In the genomic region with DNA sequence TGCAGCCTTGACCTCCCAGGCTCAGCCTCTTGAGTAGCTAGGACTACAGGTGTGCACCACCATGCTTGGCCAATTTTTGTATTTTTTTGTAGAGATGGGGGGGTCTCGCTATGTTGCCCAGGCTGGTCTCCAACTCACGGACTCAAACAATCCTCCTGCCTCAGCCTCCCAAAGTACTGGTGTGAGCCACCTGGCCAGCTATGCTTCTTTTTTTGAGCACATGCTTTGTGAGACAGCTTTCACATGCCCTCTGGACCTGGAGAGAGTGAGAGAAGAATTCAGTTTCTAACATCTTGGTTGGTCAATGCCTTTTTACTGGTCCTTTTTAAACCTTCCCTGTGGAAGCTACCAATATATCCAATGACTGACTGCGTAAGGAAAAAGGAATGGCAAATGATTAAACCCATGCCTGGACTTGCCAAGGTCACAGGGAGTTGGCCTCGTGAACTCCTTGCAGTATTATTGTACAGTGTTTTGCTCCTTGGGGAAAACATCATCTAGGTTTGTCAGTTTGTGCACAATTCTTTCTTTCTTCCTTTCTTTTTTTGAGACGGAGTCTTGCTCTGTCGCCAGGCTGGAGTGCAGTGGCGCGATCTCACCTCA, we compare ENCODE assay signal across 21 cellular contexts. TPM values are rescaled to one million over a fixed set of nuclear protein-coding genes. Genes with fewer than 3 reads are reported as not detected.
A peak's percentile ranks its signal among the peaks of the same experiment; 100 is the strongest.
DNase-seq lines count a peak whose midpoint lies in the region; ATAC-seq, FAIRE-seq and TF ChIP-seq lines count a peak whose summit lies in the region.
"Had no signal": no experiment of that assay in that cellular context is flagged by ENCODE, and none has a peak within 500 bp of the region (broad histone marks: within the 10 kb centered on the region; RNA-seq: fewer than 3 reads in every experiment).

No MANE protein-coding gene starts in this region.

- no peaks in the 10 kb centered on the region for H3K4me1 ChIP-seq in kidney (ENCODE audit: control insufficient read depth in 1 of 2, insufficient read depth in 1 of 2, low read depth in 1 of 2, low read length in 2 of 2)

- H3K4me3 ChIP-seq in bronchial epithelial cell (ENCODE audit: low read depth, low read length) (no peak overlapping the region), kidney (ENCODE audit: low read length in 2 of 2) (no peak overlapping the region)
- H3K4me3 ChIP-seq: GM23248 had no signal

- no peaks in the 10 kb centered on the region for H3K27me3 ChIP-seq in bronchial epithelial cell (ENCODE audit: control insufficient read depth, insufficient read depth, low read length)

- H3K9ac ChIP-seq in kidney (ENCODE audit: low read length in 2 of 2): no peak overlapping the region
- H3K9ac ChIP-seq: GM23248 had no signal

- ATAC-seq in HG03196 (IDR thresholded peaks at IDR 0.05; ENCODE audit: unreplicated experiment): no peak
- no peak for ATAC-seq in GM19397 (IDR thresholded peaks at IDR 0.05; ENCODE audit: unreplicated experiment)
- ATAC-seq: HCT116 had no signal

- H3K9me3 ChIP-seq in kidney (ENCODE audit: control insufficient read depth in 1 of 2, low read length in 2 of 2): peaks cover 0 to 3% of the 10 kb centered on the region in 2 donors

- DNase-seq in RWPE1 (ENCODE audit: low spot score) (peak; percentile 52), bronchial epithelial cell (ENCODE audit: low read depth) (peak; percentile 33), kidney (peak; percentile 11), posterior vena cava (ENCODE audit: low spot score) (peak; percentile 20), activated gamma-delta T cell (lab: John Stamatoyannopoulos, UW) (no peak), H4 (ENCODE audit: low spot score) (no peak)
- DNase-seq: C1 segment of cervical spinal cord; Calu3; CD4-positive, alpha-beta memory T cell; COR-L47; DMS53; DMS79 treated with DMSO at 0.1 percent for 48 hours; GF-D8; GM23248; H9 had no signal

- CTCF ChIA-PET in RWPE1 (lab: Yijun Ruan, JAX): interaction anchor here (0.7 to 0.8 kb wide), 2 partner anchors 22 to 59 kb away, joined by 4 read pairs; no protein-coding TSS in a partner anchor

- intact Hi-C loops in kidney (cut with DNase I) (no loop called here), posterior vena cava (cut with DNase I) (no loop called here)

- no peak overlapping the region; the same call in 1 of the 2 replicates for H3K27ac ChIP-seq in RWPE1
- H3K27ac ChIP-seq in kidney (ENCODE audit: low read depth in 2 of 2, low read length in 2 of 2): no peak overlapping the region
- H3K27ac ChIP-seq: GM23248 had no signal

- H3K36me3 ChIP-seq in bronchial epithelial cell (ENCODE audit: control insufficient read depth, insufficient read depth, low read length) (no peaks in the 10 kb centered on the region), kidney (ENCODE audit: control insufficient read depth in 1 of 2, insufficient read depth in 2 of 2, low read length in 2 of 2) (no peaks in the 10 kb centered on the region)

- POLR2A ChIA-PET in RWPE1 (lab: Yijun Ruan, JAX; ENCODE audit: low non-redundant PET): no interaction called here

- FAIRE-seq in bronchial epithelial cell (lab: Jason Lieb, UNC) (no peak), kidney (lab: Jason Lieb, UNC) (no peak)
- FAIRE-seq: GM12891, GM18507, H1 had no signal

- TF ChIP-seq CTCF in RWPE1 (conservative IDR thresholded peaks at IDR 0.05; ENCODE audit: low read depth) (no peak), bronchial epithelial cell (IDR thresholded peaks at IDR 0.05; ENCODE audit: insufficient read depth, low read length, severe bottlenecking) (no peak), kidney (IDR thresholded peaks at IDR 0.05; ENCODE audit: borderline replicate concordance, extremely low read depth, insufficient read depth) (no peak)

RNA-seq across cellular contexts. Expression of a gene that starts 6.2 kb away (rescaled TPM):
- total RNA-seq in bronchial epithelial cell (13.7 and 17.6 TPM in 2 replicates), kidney (44.2 TPM), posterior vena cava (10 to 100 TPM; 30.5 to 32.3 TPM)
- 3.9 TPM for polyA plus RNA-seq in kidney (ENCODE audit: insufficient read depth, low read depth, low replicate concordance)
- 11.9 and 12.8 TPM in 2 replicates for total RNA-seq in H4 (2014; rRNA removed; shearing (Covaris generic))

Comparison
In these comparisons a context has a peak if more than half of its experiments do, and no peak if none do; other contexts are left out.
1. DNase-seq: peak in RWPE1 (single experiment), bronchial epithelial cell (single experiment), kidney (single experiment) and posterior vena cava (single experiment); none in activated gamma-delta T cell (single experiment) and H4 (single experiment).